ENCODE assay signal across 1 cellular context in genomic region chr14:74237441-74237840, GRCh38.
TF ChIP-seq lines count a peak whose summit lies in the region.

No MANE protein-coding gene starts in this region.

TF ChIP-seq in H1, 55 proteins besides CTCF, POLR2A, EP300 and RAD21:
- TF ChIP-seq FOSL1 (IDR thresholded peaks at IDR 0.05; ENCODE audit: insufficient read depth, low read depth, low read length): no peak
TF ChIP-seq in H1: peak in this region for 0.
